Comparison of ENCODE assay signal across 1 cellular context in the genomic region with DNA sequence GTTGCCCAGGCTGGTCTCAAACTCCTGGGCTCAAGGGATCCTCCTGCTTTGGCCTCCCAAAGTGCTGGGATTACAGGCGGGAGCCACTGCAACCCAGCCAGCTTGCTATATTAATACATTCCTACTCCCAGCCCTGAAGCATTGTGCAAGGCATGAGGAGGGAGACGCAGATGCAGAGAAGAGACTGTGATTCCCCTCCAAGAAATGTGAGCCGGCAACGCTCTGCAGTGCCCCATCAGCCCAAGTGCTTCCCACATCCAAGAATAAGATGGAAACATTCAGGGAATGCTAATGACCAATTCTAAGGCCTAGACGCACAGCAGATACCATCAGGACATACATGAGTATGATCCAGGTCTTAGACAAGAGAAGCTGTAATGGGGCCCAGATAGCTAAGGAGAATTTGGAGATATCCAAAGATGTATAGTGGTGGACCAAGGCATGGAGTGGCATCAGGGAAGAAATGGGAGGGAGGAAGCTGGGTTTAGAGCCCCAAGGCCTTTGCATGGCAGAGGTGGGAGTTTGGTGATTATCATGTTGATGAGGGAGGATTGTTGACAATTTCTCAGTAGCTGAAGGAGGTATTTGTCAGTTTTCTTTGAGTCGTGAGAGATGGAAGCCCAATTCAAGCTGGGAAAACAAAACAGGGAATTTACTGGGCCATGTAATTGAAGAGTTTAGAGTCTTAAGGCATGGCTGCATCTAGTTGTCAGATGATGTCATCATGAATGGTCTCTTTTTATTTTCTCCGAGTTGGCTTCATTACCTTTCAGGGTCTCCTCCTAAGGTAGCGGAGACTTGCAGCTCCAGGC.
A peak's percentile ranks its signal among the peaks of the same experiment; 100 is the strongest.
TF ChIP-seq lines count a peak whose summit lies in the region.

No MANE protein-coding gene starts in this region.

TF ChIP-seq in GM12878, 131 proteins besides CTCF, POLR2A, EP300 and RAD21:
- TF ChIP-seq ATF7 (IDR thresholded peaks at IDR 0.05; ENCODE audit: low read depth) (peak; percentile 64), FOXM1 (IDR thresholded peaks at IDR 0.05; ENCODE audit: low read depth, low read length) (no peak)
TF ChIP-seq in GM12878: peak in this region for 1.
